In the genomic region with DNA sequence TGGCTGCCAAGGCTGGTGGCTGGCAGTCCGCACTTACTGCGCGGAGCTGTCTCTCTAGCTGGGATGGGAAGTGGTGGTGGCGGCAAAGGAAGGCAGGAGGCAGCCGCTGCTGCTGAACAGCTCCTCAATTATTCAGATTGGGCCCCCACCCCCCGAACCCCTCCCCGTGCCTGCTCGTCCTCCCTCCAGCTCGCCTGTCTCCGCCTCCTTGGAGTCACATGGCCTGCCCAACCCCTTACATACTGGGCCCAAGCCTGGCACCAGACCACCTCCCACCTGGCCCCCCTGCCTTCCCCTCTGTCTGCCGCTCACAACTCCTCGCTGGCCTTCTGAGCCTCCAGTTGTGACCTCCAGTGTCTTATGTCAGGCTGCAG, we compare ENCODE assay signal across 12 cellular contexts. TPM values are rescaled to one million over a fixed set of nuclear protein-coding genes. Genes with fewer than 3 reads are reported as not detected.
DNase-seq lines count a peak whose midpoint lies in the region; ATAC-seq, FAIRE-seq and TF ChIP-seq lines count a peak whose summit lies in the region.
"Had no signal": no experiment of that assay in that cellular context is flagged by ENCODE, and none has a peak within 500 bp of the region (broad histone marks: within the 10 kb centered on the region; RNA-seq: fewer than 3 reads in every experiment).

A gene (minus strand): TSS at position 139 of the 374 bp plus-strand sequence. CDS start 59,139 bp downstream, outside the sequence.

- no peaks in the 10 kb centered on the region for H3K9me3 ChIP-seq in kidney (ENCODE audit: control insufficient read depth in 1 of 2, low read length in 2 of 2)

- no peak for DNase-seq in AG09309 (ENCODE audit: low read depth)
- DNase-seq in NCI-H1105 (lab: John Stamatoyannopoulos, UW), result peak; percentile 49
- peak; percentile 17 for DNase-seq in choroid plexus epithelial cell (ENCODE audit: low read depth)
- DNase-seq in medulla oblongata (ENCODE audit: extremely low spot score), result peak; percentile 38
- DNase-seq in kidney, result no peak
- DNase-seq in activated CD4-positive, CD25-positive, alpha-beta regulatory T cell (lab: John Stamatoyannopoulos, UW), result no peak
- DNase-seq in SIG-M5 (lab: John Stamatoyannopoulos, UW), result no peak
- DNase-seq: activated CD8-positive, alpha-beta memory T cell treated with anti-CD3 and anti-CD28 coated beads for 24 hours; NCI-H226; stimulated activated CD4-positive, alpha-beta T cell treated with anti-CD3 and anti-CD28 coated beads, Interleukin-2, amount 100 ng/mL, for 48 hours had no signal

- intact Hi-C loops in kidney (cut with DNase I), result no loop called here

- peak within 1 kb of the TSS; percentile 92 for H3K4me3 ChIP-seq in AG09309 (ENCODE audit: control insufficient read depth, low read depth, low read length)
- peak within 1 kb of the TSS; percentile 47 for H3K4me3 ChIP-seq in choroid plexus epithelial cell (ENCODE audit: low read depth, low read length)
- H3K4me3 ChIP-seq in kidney (ENCODE audit: low read length in 2 of 2), result no peak within 1 kb of the TSS

- FAIRE-seq in kidney (lab: Jason Lieb, UNC), result no peak

- TF ChIP-seq CTCF in AG09309 (IDR thresholded peaks at IDR 0.05; ENCODE audit: control insufficient read depth, insufficient read depth, low read depth, low read length, missing control alignments) (peak; percentile 13), choroid plexus epithelial cell (conservative IDR thresholded peaks at IDR 0.05; ENCODE audit: low read depth, low read length) (no peak), kidney (IDR thresholded peaks at IDR 0.05; ENCODE audit: borderline replicate concordance, extremely low read depth, insufficient read depth) (no peak)

- no peak for ATAC-seq in HG02973 (IDR thresholded peaks at IDR 0.05; ENCODE audit: unreplicated experiment)

- no peak within 1 kb of the TSS for H3K27ac ChIP-seq in kidney (ENCODE audit: low read depth in 2 of 2, low read length in 2 of 2)

- no peaks in the 10 kb centered on the region for H3K36me3 ChIP-seq in kidney (ENCODE audit: control insufficient read depth in 1 of 2, insufficient read depth in 2 of 2, low read length in 2 of 2)

- H3K9ac ChIP-seq in kidney (ENCODE audit: low read length in 2 of 2), result no peak within 1 kb of the TSS

- H3K4me1 ChIP-seq in kidney (ENCODE audit: control insufficient read depth in 1 of 2, insufficient read depth in 1 of 2, low read depth in 1 of 2, low read length in 2 of 2), result peaks cover 0 to 4% of the 10 kb centered on the region in 2 donors

RNA-seq across cellular contexts. Expression of the gene that starts here (rescaled TPM):
- not detected for total RNA-seq in kidney
- 0.04 TPM for polyA plus RNA-seq in kidney (ENCODE audit: insufficient read depth, low read depth, low replicate concordance)
- polyA plus RNA-seq: esophagus had no signal

Comparison
In these comparisons a context has a peak if more than half of its experiments do, and no peak if none do; other contexts are left out.
1. DNase-seq: peak in NCI-H1105 (single experiment), choroid plexus epithelial cell (single experiment) and medulla oblongata (single experiment); none in AG09309 (single experiment), kidney (single experiment), activated CD4-positive, CD25-positive, alpha-beta regulatory T cell (0 of 4) and SIG-M5 (single experiment).
2. H3K4me3 ChIP-seq: peak in AG09309 (single experiment) and choroid plexus epithelial cell (single experiment); none in kidney (0 of 2).